Comparison of ENCODE assay signal across 30 cellular contexts in genomic region chr2:224669449-224669848, GRCh38. TPM values are rescaled to one million over a fixed set of nuclear protein-coding genes. Genes with fewer than 3 reads are reported as not detected.
"Had no signal": no experiment of that assay in that cellular context is flagged by ENCODE, and none has a peak within 500 bp of the region (broad histone marks: within the 10 kb centered on the region; RNA-seq: fewer than 3 reads in every experiment).

No MANE protein-coding gene starts in this region.

- H3K27me3 ChIP-seq: body of pancreas, cardiac muscle cell, hepatocyte, left lung, right atrium auricular region, thyroid gland, upper lobe of right lung had no signal

- H3K4me3 ChIP-seq: body of pancreas, cardiac muscle cell, hepatocyte, left lung, prostate gland, right atrium auricular region, thyroid gland, upper lobe of right lung had no signal

- H2AFZ ChIP-seq: hepatocyte had no signal

- H3K36me3 ChIP-seq: cardiac muscle cell, left lung, prostate gland, right atrium auricular region, thyroid gland, upper lobe of right lung had no signal

- H3K79me2 ChIP-seq: hepatocyte had no signal

- H3K4me2 ChIP-seq: hepatocyte had no signal

- H3K27ac ChIP-seq: body of pancreas, cardiac muscle cell, epithelial cell of prostate, hepatocyte, left lung, prostate gland, right atrium auricular region, thyroid gland, upper lobe of right lung had no signal

- ATAC-seq: activated T-cell treated with anti-CD3 and anti-CD28 coated beads, Interleukin-2, amount 50 U/mL, for 72 hours; body of pancreas; left lung; natural killer cell treated with Interleukin-12 subunit alpha and Interleukin-12 subunit beta and Interleukin-15 and Interleukin-18, amount 100 ng/mL, for 72 hours; stimulated activated naive CD8-positive, alpha-beta T cell treated with anti-CD3 and anti-CD28 coated beads, Interleukin-15, Interleukin-2, amounts not matched to agents 100 U/mL and 50 U/mL, for 24 hours; upper lobe of right lung; WTC11 had no signal

- H3K9me3 ChIP-seq: body of pancreas, left lung, prostate gland, right atrium auricular region, thyroid gland, upper lobe of right lung had no signal

- DNase-seq: activated CD4-positive, alpha-beta T cell treated with anti-CD3 and anti-CD28 coated beads, Interleukin-2, amount 50 U/mL, for 4 hours; activated effector memory CD4-positive, alpha-beta T cell treated with Interleukin-2 at 50 U/mL for 16 hours; activated naive CD4-positive, alpha-beta T cell treated with anti-CD3 and anti-CD28 coated beads for 36 hours; activated naive CD8-positive, alpha-beta T cell treated with anti-CD3 and anti-CD28 coated beads, Interleukin-2, amount 10 ng/mL, durations not matched to agents 7 days and 5 days; activated T-cell treated with anti-CD3 and anti-CD28 coated beads, Interleukin-2, amount 50 U/mL, for 72 hours; body of pancreas; cortex of kidney; endodermal cell; foreskin fibroblast; immature natural killer cell; left lung; stimulated activated CD4-positive, alpha-beta T cell treated with anti-CD3 and anti-CD28 coated beads, Interleukin-12 subunit alpha, Interleukin-12 subunit beta, amount 100 ng/mL, for 4 hours; stimulated activated CD4-positive, alpha-beta T cell treated with anti-CD3 and anti-CD28 coated beads, Interleukin-4, amount 100 ng/mL, for 4 hours; stimulated activated naive CD8-positive, alpha-beta T cell treated with anti-CD3 and anti-CD28 coated beads, Interleukin-15, Interleukin-2, amounts not matched to agents 100 U/mL and 50 U/mL, for 24 hours; thyroid gland; upper lobe of right lung had no signal

RNA-seq across cellular contexts. Expression of gene CCDC195, which starts 46.7 kb away (rescaled TPM):
- total RNA-seq: activated naive CD4-positive, alpha-beta T cell treated with anti-CD3 and anti-CD28 coated beads for 36 hours; activated naive CD8-positive, alpha-beta T cell treated with anti-CD3 and anti-CD28 coated beads, Interleukin-2, amount 10 ng/mL, durations not matched to agents 7 days and 5 days; activated T-cell treated with anti-CD3 and anti-CD28 coated beads, Interleukin-2, amount 50 U/mL, for 72 hours; body of pancreas; cardiac muscle cell; cerebellum; endodermal cell; hepatocyte; kidney epithelial cell; left lung; lung microvascular endothelial cell; mesothelial cell of epicardium; natural killer cell treated with Interleukin-12 subunit alpha and Interleukin-12 subunit beta and Interleukin-15 and Interleukin-18, amount 100 ng/mL, for 72 hours; osteocyte; prostate gland; right atrium auricular region; subcutaneous adipose tissue; T-helper 2 cell treated with Interferon-gamma antibody and Interleukin-4, amounts not matched to agents 100 ng/mL and 5 ng/mL, for 36 hours; thyroid gland; upper lobe of right lung; WTC11 had no signal
- polyA plus RNA-seq: cardiac muscle cell, hepatocyte, immature natural killer cell had no signal
